In the genomic region with DNA sequence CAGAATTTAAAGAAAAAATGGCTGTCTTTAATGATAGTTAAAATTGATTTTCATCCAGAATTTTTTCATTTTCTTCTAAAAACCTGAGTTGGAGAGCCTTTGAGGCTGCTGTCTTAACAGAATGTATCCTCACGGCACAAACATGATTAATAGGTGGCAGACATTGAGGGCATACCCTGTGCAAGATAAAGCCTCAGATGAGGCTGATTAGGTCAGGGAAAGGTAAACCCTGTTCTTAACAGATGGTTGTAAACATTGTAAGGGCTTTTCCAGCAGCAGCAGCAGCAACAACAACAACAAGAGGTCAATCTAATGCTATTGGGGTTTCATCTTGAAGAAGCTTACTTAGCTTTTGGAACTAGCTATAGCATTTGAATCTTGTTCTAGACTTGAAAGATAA, we compare ENCODE assay signal across 10 cellular contexts.
"Had no signal": no experiment of that assay in that cellular context is flagged by ENCODE, and none has a peak within 500 bp of the region (broad histone marks: within the 10 kb centered on the region; RNA-seq: fewer than 3 reads in every experiment).

No MANE protein-coding gene starts in this region.

- H3K27me3 Mint-ChIP-seq: activated naive CD4-positive, alpha-beta T cell treated with anti-CD3 and anti-CD28 coated beads, Interleukin-2, amount 50 U/mL, for 24 hours had no signal

- H3K36me3 ChIP-seq: lower lobe of right lung, ovary, tibial artery, vagina had no signal

- ATAC-seq: esophagus mucosa, left cardiac atrium, lower lobe of right lung had no signal

- H3K27ac ChIP-seq: lower lobe of right lung, ovary, tibial artery, vagina had no signal

- H3K9me3 ChIP-seq: lower lobe of right lung, ovary, tibial artery, vagina had no signal

- H3K27me3 ChIP-seq: ovary, tibial artery, vagina had no signal

- H3K4me3 Mint-ChIP-seq: activated naive CD4-positive, alpha-beta T cell treated with anti-CD3 and anti-CD28 coated beads, Interleukin-2, amount 50 U/mL, for 24 hours had no signal

- DNase-seq: left cardiac atrium; lower lobe of right lung; ovary; stimulated activated CD4-positive, alpha-beta T cell treated with anti-CD3 and anti-CD28 coated beads, Interleukin-15, amount 100 ng/mL, for 24 hours; stimulated activated CD4-positive, alpha-beta T cell treated with anti-CD3 and anti-CD28 coated beads, Interleukin-4, amount 100 ng/mL, for 24 hours; T1000; tibial artery had no signal

- H3K9me3 Mint-ChIP-seq: activated naive CD4-positive, alpha-beta T cell treated with anti-CD3 and anti-CD28 coated beads, Interleukin-2, amount 50 U/mL, for 24 hours had no signal

- H3K4me1 ChIP-seq: tibial artery had no signal

- H3K4me3 ChIP-seq: lower lobe of right lung, ovary, tibial artery, vagina had no signal
